Comparison of ENCODE assay signal across 9 cellular contexts in genomic region chr16:75267631-75268264, GRCh38. TPM values are rescaled to one million over a fixed set of nuclear protein-coding genes. Genes with fewer than 3 reads are reported as not detected.
A peak's percentile ranks its signal among the peaks of the same experiment; 100 is the strongest.
DNase-seq lines count a peak whose midpoint lies in the region; ATAC-seq, FAIRE-seq and TF ChIP-seq lines count a peak whose summit lies in the region.
"Had no signal": no experiment of that assay in that cellular context is flagged by ENCODE, and none has a peak within 500 bp of the region (broad histone marks: within the 10 kb centered on the region; RNA-seq: fewer than 3 reads in every experiment).

No MANE protein-coding gene starts in this region.

- TF ChIP-seq CTCF in Panc1 (IDR thresholded peaks at IDR 0.05) (no peak), gastroesophageal sphincter (IDR thresholded peaks at IDR 0.05) (no peak), spleen (IDR thresholded peaks at IDR 0.05 in 8 of 11, conservative IDR thresholded peaks at IDR 0.05 in 3 of 11) (no peak)

- H3K9me3 ChIP-seq in Panc1 (ENCODE audit: control insufficient read depth, insufficient read depth, low read depth, low read length) (no peaks in the 10 kb centered on the region), gastroesophageal sphincter (no peaks in the 10 kb centered on the region), spleen (no peaks in the 10 kb centered on the region)

- no peak for TF ChIP-seq EP300 in gastroesophageal sphincter (IDR thresholded peaks at IDR 0.05)

- ATAC-seq in Panc1, result peak; percentile 76
- ATAC-seq in gastroesophageal sphincter, result peak; percentile 42
- ATAC-seq in HG03280 (IDR thresholded peaks at IDR 0.05; ENCODE audit: unreplicated experiment), result no peak
- no peak for ATAC-seq in GM19324 (IDR thresholded peaks at IDR 0.05; ENCODE audit: low FRiP score, unreplicated experiment)

- POLR2A ChIA-PET in Panc1 (lab: Charles Lee), result no interaction called here

- intact Hi-C loops in Panc1 (cut with micrococcal nuclease; ENCODE audit: unreplicated experiment) (no loop called here), spleen (cut with DNase I; ENCODE audit: low total_unique reads) (no loop called here)

- DNase-seq in HTR-8/SVneo (ENCODE audit: insufficient read length, low spot score) (peak; percentile 93), Panc1 (ENCODE audit: low read depth, low spot score) (no peak), spleen (no peak), ecto neural progenitor cell (ENCODE audit: low spot score) (no peak)
- no peak for DNase-seq in stimulated activated CD4-positive, alpha-beta T cell treated with anti-CD3 and anti-CD28 coated beads, Interleukin-12 subunit alpha, Interleukin-12 subunit beta, amount 100 ng/mL, for 4 hours

- H3K4me3 ChIP-seq in Panc1 (ENCODE audit: low read depth in 2 of 2, low read length in 2 of 2), result peak overlapping the region in 1 of 2 experiments; percentile 5; a peak in 1 of 4 replicates
- no peak overlapping the region for H3K4me3 ChIP-seq in gastroesophageal sphincter
- peak overlapping the region in 2 of 8 donors; percentile 19 to 83 for H3K4me3 ChIP-seq in spleen

- no peak for TF ChIP-seq POLR2A in gastroesophageal sphincter (IDR thresholded peaks at IDR 0.05)
- no peak for TF ChIP-seq POLR2A in spleen (IDR thresholded peaks at IDR 0.05)

- in situ Hi-C loops in Panc1 (cut with HindIII; ENCODE audit: low pct_unique_long_range_greater_than_20kb, low sequenced_read_pairs), result no loop called here

- 39% methylated on average over 2 of the region's 10 CpGs; no CpG with 5 or more reads in 1 of the 2 donors for WGBS in gastroesophageal sphincter (ENCODE audit: low coverage in 1 of 2), 2 donors
- 72 to 89% (median 77%) methylated on average over 7 to 10 of the region's 10 CpGs for WGBS in spleen, 5 donors

- H3K36me3 ChIP-seq in Panc1 (ENCODE audit: control insufficient read depth, insufficient read depth, low read length) (no peaks in the 10 kb centered on the region; the same call in 1 of the 2 replicates), gastroesophageal sphincter (no peaks in the 10 kb centered on the region), spleen (no peaks in the 10 kb centered on the region)

- H3K4me1 ChIP-seq in Panc1 (ENCODE audit: control insufficient read depth, insufficient read depth, low read length), result peaks cover 42% of the 10 kb centered on the region
- H3K4me1 ChIP-seq in gastroesophageal sphincter, result peaks cover 0 to 59% (median 24%) of the 10 kb centered on the region in 3 donors
- peaks cover 21 to 76% (median 48%) of the 10 kb centered on the region in 6 donors for H3K4me1 ChIP-seq in spleen

- BruUV-seq in Panc1 (replicated peaks; lab: Mats Ljungman, UMichigan), result no TSS peak

- H3K27me3 ChIP-seq in Panc1 (ENCODE audit: control insufficient read depth, insufficient read depth, low read length) (no peaks in the 10 kb centered on the region), gastroesophageal sphincter (no peaks in the 10 kb centered on the region), spleen (replicated peaks in 1 of 7) (peaks cover 0 to 86% (median 20%) of the 10 kb centered on the region in 7 donors)

- peak; percentile 97 for FAIRE-seq in HTR-8/SVneo (lab: Jason Lieb, UNC)

- H3K27ac ChIP-seq in Panc1 (ENCODE audit: low read length) (peak overlapping the region; percentile 77), gastroesophageal sphincter (peak overlapping the region in 3 of 4 donors; percentile 48 to 89 (median 63)), spleen (peak overlapping the region in 7 of 8 donors; percentile 2 to 97 (median 42))

- CTCF ChIA-PET in Panc1 (lab: Charles Lee), result no interaction called here

RNA-seq across cellular contexts. Expression of gene BCAR1, which starts 16.3 kb away (rescaled TPM):
- total RNA-seq in Panc1 (2021; ENCODE audit: unreplicated experiment), result 120 TPM
- 112 TPM for polyA plus RNA-seq in Panc1 (2012; ENCODE audit: insufficient read length)
- total RNA-seq in gastroesophageal sphincter, result 10 to 100 TPM; 34.6 to 63.7 (median 37.0) TPM
- total RNA-seq in spleen, result 100 to 1,000 TPM in 3 of 7 donors, 10 to 100 TPM in 4; 62.2 to 164 (median 79.8) TPM
- 10 to 100 TPM; 14.6 to 71.2 (median 29.7) TPM for polyA plus RNA-seq in spleen

RNA-seq across cellular contexts. Expression of gene CTRB1, which starts 49.0 kb away (rescaled TPM):
- 2.7 TPM for total RNA-seq in Panc1 (2021; ENCODE audit: unreplicated experiment)
- not detected for polyA plus RNA-seq in Panc1 (2012; ENCODE audit: insufficient read length)
- total RNA-seq in gastroesophageal sphincter, result not detected
- total RNA-seq in spleen, result 10 to 100 TPM in 1 of 7 donors, 1 to 10 TPM in 4, not detected in 2; 2.2 to 25.2 (median 4.4) TPM
- polyA plus RNA-seq in spleen, result 1 to 10 TPM in 2 of 3 donors, under 1 TPM in 1; 0.59 to 2.7 (median 1.5) TPM
- total RNA-seq: glomerular endothelial cell had no signal

Comparison
In these comparisons a context has a peak if more than half of its experiments do, and no peak if none do; other contexts are left out.
1. ATAC-seq: peak in Panc1 (single experiment) and gastroesophageal sphincter (single experiment); none in HG03280 (single experiment) and GM19324 (single experiment).
2. Peak in every context shown above with its lines, with median percentiles within 50 percentile points of each other: H3K27ac ChIP-seq.